ENCODE assay signal across 8 cellular contexts in the genomic region with DNA sequence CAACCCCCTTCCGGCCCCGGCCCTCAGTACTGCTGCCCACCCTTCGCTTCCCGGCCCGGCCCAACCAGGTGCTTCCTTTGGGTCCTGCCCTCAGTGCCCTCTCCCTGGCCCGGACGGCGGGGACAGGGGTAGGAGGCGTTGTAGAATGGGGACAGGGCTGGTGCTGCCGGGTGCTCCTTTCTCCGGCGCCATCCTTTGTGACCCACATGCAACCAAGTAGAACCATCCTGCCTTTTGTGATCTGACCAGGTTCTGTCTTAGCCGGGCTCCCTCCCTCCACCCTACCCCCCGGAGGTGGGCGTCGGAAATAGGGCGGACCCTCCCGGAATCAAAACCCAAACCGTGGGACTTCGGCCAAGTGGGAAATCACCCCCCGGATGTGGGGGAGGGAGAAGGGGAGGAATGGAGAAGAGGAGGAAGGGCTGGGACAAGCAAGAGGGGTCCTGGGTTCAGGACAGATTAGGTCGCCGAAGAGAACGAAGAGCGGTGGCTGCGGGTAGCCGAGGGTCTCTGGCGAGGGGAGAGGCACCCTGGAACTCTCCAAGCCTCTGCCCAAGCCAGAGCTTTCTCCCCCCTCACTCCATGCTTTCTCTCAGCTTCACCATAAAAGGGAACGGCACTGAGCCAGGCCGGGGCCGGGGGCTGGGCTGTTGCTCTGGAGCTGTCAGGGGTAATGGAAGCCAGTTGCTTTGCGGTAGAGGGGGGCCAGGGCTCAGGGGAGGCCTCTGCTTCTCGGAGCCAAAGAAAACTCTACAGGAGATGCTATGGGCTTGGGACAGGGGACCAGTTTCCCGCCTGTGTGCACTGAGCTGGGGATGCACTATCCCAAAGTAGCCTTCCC.
DNase-seq lines count a peak whose midpoint lies in the region; ATAC-seq lines count a peak whose summit lies in the region.

No MANE protein-coding gene starts in this region.

- H3K27me3 ChIP-seq in neuron (ENCODE audit: insufficient read depth, low read length): no peaks in the 10 kb centered on the region

- peaks cover 37% of the 10 kb centered on the region for H3K4me1 ChIP-seq in neuron (ENCODE audit: insufficient read depth, low read length)

- H3K4me3 ChIP-seq in neuron (ENCODE audit: low read length): peak overlapping the region; percentile 92

- H2AFZ ChIP-seq in neuron (ENCODE audit: low read depth, low read length): peak overlapping the region; percentile 76

- peak; percentile 31 for ATAC-seq in HG03066 (IDR thresholded peaks at IDR 0.05; ENCODE audit: low read depth, unreplicated experiment)

- peak; percentile 21 to 40 for DNase-seq in NCI-H2081 (lab: John Stamatoyannopoulos, UW)
- no peak for DNase-seq in NCI-H2081 treated with DMSO at 0.1 percent for 48 hours (lab: John Stamatoyannopoulos, UW)
- DNase-seq in activated CD4-positive, alpha-beta T cell treated with anti-CD3 and anti-CD28 coated beads, Interleukin-2, amount 50 U/mL, for 1 hour: peak; percentile 13
- peak; percentile 62 for DNase-seq in fibroblast of peridontal ligament (ENCODE audit: extremely low read depth)
- DNase-seq in GF-D8 (lab: John Stamatoyannopoulos, UW): no peak
- DNase-seq in NCI-H526 treated with DMSO at 0.1 percent for 48 hours (lab: John Stamatoyannopoulos, UW): no peak

- H3K9me3 ChIP-seq in neuron (ENCODE audit: low read length): no peaks in the 10 kb centered on the region

- H3K36me3 ChIP-seq in neuron (ENCODE audit: insufficient read depth, low read length): peaks cover 33% of the 10 kb centered on the region

Comparison
In these comparisons a context has a peak if more than half of its experiments do, and no peak if none do; other contexts are left out.
1. DNase-seq: peak in NCI-H2081 (2 of 2), activated CD4-positive, alpha-beta T cell treated with anti-CD3 and anti-CD28 coated beads, Interleukin-2, amount 50 U/mL, for 1 hour (single experiment) and fibroblast of peridontal ligament (single experiment); none in NCI-H2081 treated with DMSO at 0.1 percent for 48 hours (single experiment), GF-D8 (single experiment) and NCI-H526 treated with DMSO at 0.1 percent for 48 hours (single experiment).